12 cellular contexts compared by ENCODE assay signal in the genomic region with DNA sequence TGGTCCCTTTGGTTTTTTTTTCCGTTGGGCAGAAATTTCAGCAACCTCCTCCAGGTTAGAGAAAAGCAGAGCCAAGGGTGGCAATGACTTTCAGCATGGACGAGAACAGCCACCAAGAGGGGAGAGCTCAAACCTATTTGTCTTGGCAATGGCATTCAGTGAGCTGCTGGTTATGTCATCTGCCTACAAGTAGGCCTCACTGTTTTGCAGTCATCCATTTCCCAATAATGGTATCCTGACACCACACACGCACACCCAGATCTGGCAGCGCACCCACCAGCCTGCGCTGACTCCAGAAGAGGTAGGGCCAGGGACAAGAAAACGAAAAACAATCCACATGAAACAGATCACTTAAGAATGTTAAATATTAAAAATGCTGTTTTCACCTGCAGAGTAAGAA.
DNase-seq lines count a peak whose midpoint lies in the region; ATAC-seq and TF ChIP-seq lines count a peak whose summit lies in the region.
"Had no signal": no experiment of that assay in that cellular context is flagged by ENCODE, and none has a peak within 500 bp of the region (broad histone marks: within the 10 kb centered on the region; RNA-seq: fewer than 3 reads in every experiment).

No MANE protein-coding gene starts in this region.

- TF ChIP-seq CTCF in suprapubic skin (IDR thresholded peaks at IDR 0.05): no peak

- H3K27me3 Mint-ChIP-seq in natural killer cell treated with Interleukin-12 subunit alpha and Interleukin-12 subunit beta and Interleukin-15 and Interleukin-18, amount 100 ng/mL, for 72 hours: peaks cover 0 to 7% of the 10 kb centered on the region in 2 donors

- DNase-seq in NCI-H345 treated with DMSO at 0.1 percent for 48 hours (lab: John Stamatoyannopoulos, UW; ENCODE audit: unreplicated experiment) (peak; percentile 57), dermis blood vessel endothelial cell (peak; percentile 60), left lobe of liver (ENCODE audit: low spot score) (peak; percentile 90), suprapubic skin (ENCODE audit: low spot score in 2 of 2) (no peak), cerebellar cortex (ENCODE audit: low spot score) (no peak)
- no peak for DNase-seq in natural killer cell treated with Interleukin-12 subunit alpha and Interleukin-12 subunit beta and Interleukin-15 and Interleukin-18, amount 100 ng/mL, for 72 hours (ENCODE audit: low spot score)
- DNase-seq: COR-L47, NCI-H1105, ovary had no signal

- H3K36me3 Mint-ChIP-seq in natural killer cell treated with Interleukin-12 subunit alpha and Interleukin-12 subunit beta and Interleukin-15 and Interleukin-18, amount 100 ng/mL, for 72 hours: no peaks in the 10 kb centered on the region

- no peak overlapping the region for H3K27ac Mint-ChIP-seq in natural killer cell treated with Interleukin-12 subunit alpha and Interleukin-12 subunit beta and Interleukin-15 and Interleukin-18, amount 100 ng/mL, for 72 hours

- peaks cover 2% of the 10 kb centered on the region for H3K9me3 Mint-ChIP-seq in natural killer cell treated with Interleukin-12 subunit alpha and Interleukin-12 subunit beta and Interleukin-15 and Interleukin-18, amount 100 ng/mL, for 72 hours

- H3K27ac ChIP-seq in suprapubic skin: peak overlapping the region; percentile 68
- H3K27ac ChIP-seq: ovary had no signal

- no peaks in the 10 kb centered on the region for H3K4me1 Mint-ChIP-seq in natural killer cell treated with Interleukin-12 subunit alpha and Interleukin-12 subunit beta and Interleukin-15 and Interleukin-18, amount 100 ng/mL, for 72 hours (ENCODE audit: low read depth in 2 of 2)

- no peak overlapping the region for H3K4me3 ChIP-seq in suprapubic skin
- H3K4me3 ChIP-seq: ovary had no signal

- H3K9me3 ChIP-seq in suprapubic skin: no peaks in the 10 kb centered on the region
- H3K9me3 ChIP-seq: ovary had no signal

- no peak overlapping the region for H3K4me3 Mint-ChIP-seq in natural killer cell treated with Interleukin-12 subunit alpha and Interleukin-12 subunit beta and Interleukin-15 and Interleukin-18, amount 100 ng/mL, for 72 hours

- no peak for TF ChIP-seq EP300 in suprapubic skin (IDR thresholded peaks at IDR 0.05)

- no peak for TF ChIP-seq POLR2A in suprapubic skin (IDR thresholded peaks at IDR 0.05)

- 44% methylated on average over 6 of the region's 6 CpGs for WGBS in suprapubic skin

- no peaks in the 10 kb centered on the region for H3K36me3 ChIP-seq in suprapubic skin
- H3K36me3 ChIP-seq: ovary had no signal

- ATAC-seq in left lobe of liver: peak; percentile 93
- ATAC-seq in HG02840 (IDR thresholded peaks at IDR 0.05; ENCODE audit: low FRiP score, unreplicated experiment): no peak
- no peak for ATAC-seq in natural killer cell treated with Interleukin-12 subunit alpha and Interleukin-12 subunit beta and Interleukin-15 and Interleukin-18, amount 100 ng/mL, for 72 hours
- no peak for ATAC-seq in GM19023 (IDR thresholded peaks at IDR 0.05; ENCODE audit: unreplicated experiment)
- ATAC-seq: Panc1 had no signal

- peaks cover 10% of the 10 kb centered on the region for H3K4me1 ChIP-seq in suprapubic skin

- H3K27me3 ChIP-seq in suprapubic skin: no peaks in the 10 kb centered on the region
- H3K27me3 ChIP-seq: ovary had no signal

Comparison
In these comparisons a context has a peak if more than half of its experiments do, and no peak if none do; other contexts are left out.
1. DNase-seq: peak in NCI-H345 treated with DMSO at 0.1 percent for 48 hours (single experiment), dermis blood vessel endothelial cell (single experiment) and left lobe of liver (single experiment); none in suprapubic skin (0 of 2), cerebellar cortex (single experiment) and natural killer cell treated with Interleukin-12 subunit alpha and Interleukin-12 subunit beta and Interleukin-15 and Interleukin-18, amount 100 ng/mL, for 72 hours (single experiment).